In the genomic region with DNA sequence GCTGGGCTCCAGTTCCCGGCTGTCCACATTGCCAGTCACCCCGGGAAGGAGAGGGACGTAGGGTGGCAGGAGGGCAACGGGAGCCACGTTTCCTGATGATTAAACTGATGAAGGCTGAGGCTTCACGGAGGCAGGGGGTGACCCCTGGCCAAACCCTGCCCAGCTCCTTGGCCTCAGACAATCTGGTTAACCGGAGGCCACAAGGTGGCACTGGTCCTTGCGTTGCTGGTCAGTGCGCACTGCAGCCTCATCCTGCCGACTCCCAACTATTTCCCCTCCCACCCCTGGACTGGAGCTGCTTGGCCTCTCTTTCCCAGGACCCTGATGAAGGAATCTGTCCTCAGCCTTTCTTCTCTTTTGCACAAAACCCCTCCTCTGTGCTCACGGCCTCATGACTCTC, we compare ENCODE assay signal across 1 cellular context.
TF ChIP-seq lines count a peak whose summit lies in the region.

No MANE protein-coding gene starts in this region.

TF ChIP-seq in WTC11, 78 proteins besides CTCF, POLR2A, EP300 and RAD21 (continued from another document):
- TF ChIP-seq PRDM15 (CRISPR knock-in tag; IDR thresholded peaks at IDR 0.05) (no peak), NFYB (CRISPR knock-in tag; conservative IDR thresholded peaks at IDR 0.05; ENCODE audit: low read depth) (no peak), NR3C1 (CRISPR knock-in tag; conservative IDR thresholded peaks at IDR 0.05; ENCODE audit: low read depth) (no peak), TCF7 (CRISPR knock-in tag; IDR thresholded peaks at IDR 0.05; ENCODE audit: low read depth) (no peak), ZNF219 (CRISPR knock-in tag; IDR thresholded peaks at IDR 0.05; ENCODE audit: borderline replicate concordance) (no peak), ZNF512 (CRISPR knock-in tag; IDR thresholded peaks at IDR 0.05; ENCODE audit: borderline replicate concordance) (no peak), ZNF317 (CRISPR knock-in tag; IDR thresholded peaks at IDR 0.05; ENCODE audit: borderline replicate concordance, low read depth) (no peak)
- TF ChIP-seq, protein P1, sequence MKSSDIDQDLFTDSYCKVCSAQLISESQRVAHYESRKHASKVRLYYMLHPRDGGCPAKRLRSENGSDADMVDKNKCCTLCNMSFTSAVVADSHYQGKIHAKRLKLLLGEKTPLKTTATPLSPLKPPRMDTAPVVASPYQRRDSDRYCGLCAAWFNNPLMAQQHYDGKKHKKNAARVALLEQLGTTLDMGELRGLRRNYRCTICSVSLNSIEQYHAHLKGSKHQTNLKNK (CRISPR knock-in tag; IDR thresholded peaks at IDR 0.05): no peak
